8 cellular contexts compared by ENCODE assay signal in genomic region chr15:48330855-48331795, GRCh38. TPM values are rescaled to one million over a fixed set of nuclear protein-coding genes. Genes with fewer than 3 reads are reported as not detected.
DNase-seq lines count a peak whose midpoint lies in the region; ATAC-seq, FAIRE-seq and TF ChIP-seq lines count a peak whose summit lies in the region.

Gene DUT (plus strand): TSS chr15:48331429. CDS start chr15:48331516, 87 bp downstream.

- peaks cover 22% of the 10 kb centered on the region for H3K36me3 Mint-ChIP-seq in central memory CD8-positive, alpha-beta T cell (ENCODE audit: insufficient read depth)

- H3K27ac Mint-ChIP-seq in central memory CD8-positive, alpha-beta T cell (ENCODE audit: low read depth) = peak within 1 kb of the TSS; percentile 99

- peak within 1 kb of the TSS; percentile 94 for H3K4me3 Mint-ChIP-seq in central memory CD8-positive, alpha-beta T cell

- peak within 1 kb of the TSS; percentile 76 to 87 for H3K9ac ChIP-seq in kidney (ENCODE audit: low read length in 2 of 2)

- peak within 1 kb of the TSS; percentile 85 to 89 for H3K4me3 ChIP-seq in kidney (ENCODE audit: low read length in 2 of 2)

- FAIRE-seq in kidney (lab: Jason Lieb, UNC) = no peak

- H3K4me1 ChIP-seq in kidney (ENCODE audit: control insufficient read depth in 1 of 2, insufficient read depth in 1 of 2, low read depth in 1 of 2, low read length in 2 of 2) = peaks cover 6 to 11% of the 10 kb centered on the region in 2 donors

- no peaks in the 10 kb centered on the region for H3K27me3 Mint-ChIP-seq in central memory CD8-positive, alpha-beta T cell

- intact Hi-C loops in kidney (cut with DNase I) = no loop called here

- H3K4me1 Mint-ChIP-seq in central memory CD8-positive, alpha-beta T cell = peaks cover 27% of the 10 kb centered on the region

- DNase-seq in NCI-H2196 (lab: John Stamatoyannopoulos, UW; ENCODE audit: unreplicated experiment) = peak; percentile 39
- DNase-seq in activated CD4-positive, CD25-positive, alpha-beta regulatory T cell treated with anti-CD3 and anti-CD28 coated beads, Interleukin-2, amount 50 U/mL, for 16 hours (ENCODE audit: low read depth, low spot score) = peak; percentile 52
- peak; percentile 66 to 67 for DNase-seq in central memory CD8-positive, alpha-beta T cell (ENCODE audit: low spot score in 2 of 2)
- DNase-seq in kidney = peak; percentile 96
- peak; percentile 49 to 71 for DNase-seq in stimulated activated CD4-positive, alpha-beta T cell treated with anti-CD3 and anti-CD28 coated beads, Interleukin-15, amount 100 ng/mL, for 48 hours (ENCODE audit: low read depth in 2 of 2)

- H3K9me3 ChIP-seq in kidney (ENCODE audit: control insufficient read depth in 1 of 2, low read length in 2 of 2) = no peaks in the 10 kb centered on the region

- H3K27ac ChIP-seq in 22Rv1 (peak within 1 kb of the TSS; percentile 96), kidney (ENCODE audit: low read depth in 2 of 2, low read length in 2 of 2) (peak within 1 kb of the TSS; percentile 96 to 99)

- H3K36me3 ChIP-seq in kidney (ENCODE audit: control insufficient read depth in 1 of 2, insufficient read depth in 2 of 2, low read length in 2 of 2) = peaks cover 8% of the 10 kb centered on the region in 2 donors

- peak; percentile 91 for TF ChIP-seq POLR2A in GM18505 (IDR thresholded peaks at IDR 0.05; ENCODE audit: borderline replicate concordance, extremely low read depth, insufficient read depth, insufficient read length)

- no peaks in the 10 kb centered on the region for H3K9me3 Mint-ChIP-seq in central memory CD8-positive, alpha-beta T cell

- 0 out of 2 replicates have a peak, but pooled peaks have one; percentile 6 for TF ChIP-seq CTCF in 22Rv1 (IDR thresholded peaks at IDR 0.05)
- TF ChIP-seq CTCF in kidney (IDR thresholded peaks at IDR 0.05; ENCODE audit: borderline replicate concordance, extremely low read depth, insufficient read depth) = no peak

- peak; percentile 84 for ATAC-seq in GM18505 (IDR thresholded peaks at IDR 0.05; ENCODE audit: unreplicated experiment)
- ATAC-seq in HG02973 (IDR thresholded peaks at IDR 0.05; ENCODE audit: unreplicated experiment) = peak; percentile 79
- peak; percentile 79 for ATAC-seq in central memory CD8-positive, alpha-beta T cell (replicated peaks; ENCODE audit: extremely low read depth, poor library complexity, severe bottlenecking)

RNA-seq across cellular contexts. Expression of gene DUT, which starts in this region (rescaled TPM):
- total RNA-seq in kidney = 85.6 TPM
- polyA plus RNA-seq in kidney (ENCODE audit: insufficient read depth, low read depth, low replicate concordance) = 95.5 TPM

Comparison
In these comparisons a context has a peak if more than half of its experiments do, and no peak if none do; other contexts are left out.
1. Peak in every context shown above with its lines: DNase-seq, ATAC-seq, H3K4me3 ChIP-seq and H3K27ac ChIP-seq.
2. DNase-seq: peak in every context shown above with its lines; median percentile 96 in kidney; 66 in central memory CD8-positive, alpha-beta T cell; 60 in stimulated activated CD4-positive, alpha-beta T cell treated with anti-CD3 and anti-CD28 coated beads, Interleukin-15, amount 100 ng/mL, for 48 hours; 52 in activated CD4-positive, CD25-positive, alpha-beta regulatory T cell treated with anti-CD3 and anti-CD28 coated beads, Interleukin-2, amount 50 U/mL, for 16 hours; 39 in NCI-H2196.